In genomic region chr5:150532996-150533395, GRCh38 we compare ENCODE assay signal across 19 cellular contexts. TPM values are rescaled to one million over a fixed set of nuclear protein-coding genes. Genes with fewer than 3 reads are reported as not detected.
DNase-seq lines count a peak whose midpoint lies in the region; ATAC-seq and TF ChIP-seq lines count a peak whose summit lies in the region.
"Had no signal": no experiment of that assay in that cellular context is flagged by ENCODE, and none has a peak within 500 bp of the region (broad histone marks: within the 10 kb centered on the region; RNA-seq: fewer than 3 reads in every experiment).

No MANE protein-coding gene starts in this region.

- DNase-seq in endothelial cell (ENCODE audit: low spot score), result no peak
- DNase-seq in left ventricle myocardium superior, result no peak
- DNase-seq in neural crest cell (ENCODE audit: low read depth, low spot score), result no peak
- no peak for DNase-seq in testis
- no peak for DNase-seq in dermis blood vessel endothelial cell
- DNase-seq in HPDE6-E6E7 (ENCODE audit: extremely low spot score), result no peak
- DNase-seq in AML-193 (lab: John Stamatoyannopoulos, UW), result no peak
- DNase-seq: CD8-positive, alpha-beta T cell; DMS79 treated with DMSO at 0.1 percent for 48 hours; KBM-7; MV-4-11; NCI-H1417 treated with DMSO at 0.1 percent for 48 hours; NCI-H2029; NCI-H2171; NCI-H446 treated with DMSO at 0.1 percent for 48 hours; NCI-H748 treated with DMSO at 0.1 percent for 48 hours had no signal

- H3K36me3 ChIP-seq in testis (ENCODE audit: low read depth, missing control alignments), result no peaks in the 10 kb centered on the region

- ATAC-seq in left ventricle myocardium superior (peak; percentile 71), GM18909 (IDR thresholded peaks at IDR 0.05; ENCODE audit: poor library complexity, unreplicated experiment) (no peak)
- ATAC-seq: CD8-positive, alpha-beta T cell had no signal

- TF ChIP-seq CTCF in endothelial cell (IDR thresholded peaks at IDR 0.05; ENCODE audit: unreplicated experiment) (no peak), neural crest cell (conservative IDR thresholded peaks at IDR 0.05) (no peak), testis (IDR thresholded peaks at IDR 0.05) (no peak)

- H3K27ac Mint-ChIP-seq in endothelial cell (ENCODE audit: unreplicated experiment) (no peak overlapping the region), neural crest cell (ENCODE audit: unreplicated experiment) (peak overlapping the region; percentile 38)
- H3K27ac Mint-ChIP-seq: CD8-positive, alpha-beta T cell had no signal

- WGBS in testis, 2 donors, result 28 to 60% methylated on average over 5 of the region's 5 CpGs

- H3K4me3 ChIP-seq in testis, result no peak overlapping the region
- H3K4me3 ChIP-seq: BLaER1, HAP-1 had no signal

- peak overlapping the region; percentile 72 for H3K4me3 Mint-ChIP-seq in endothelial cell (ENCODE audit: unreplicated experiment)
- no peak overlapping the region for H3K4me3 Mint-ChIP-seq in neural crest cell
- H3K4me3 Mint-ChIP-seq: CD8-positive, alpha-beta T cell had no signal

- peaks cover 60% of the 10 kb centered on the region for H3K4me1 ChIP-seq in testis
- H3K4me1 ChIP-seq: BLaER1 had no signal

- H3K9me3 Mint-ChIP-seq in endothelial cell (ENCODE audit: unreplicated experiment) (no peaks in the 10 kb centered on the region), neural crest cell (no peaks in the 10 kb centered on the region)
- H3K9me3 Mint-ChIP-seq: CD8-positive, alpha-beta T cell had no signal

- no peaks in the 10 kb centered on the region for H3K9me3 ChIP-seq in testis
- H3K9me3 ChIP-seq: BLaER1, HAP-1 had no signal

- no peaks in the 10 kb centered on the region for H3K27me3 ChIP-seq in testis
- H3K27me3 ChIP-seq: BLaER1 had no signal

- peaks cover 11% of the 10 kb centered on the region for H3K27me3 Mint-ChIP-seq in endothelial cell (ENCODE audit: unreplicated experiment)
- H3K27me3 Mint-ChIP-seq in neural crest cell (ENCODE audit: low read depth), result no peaks in the 10 kb centered on the region

- no peak for TF ChIP-seq POLR2A in testis (IDR thresholded peaks at IDR 0.05)

- H3K4me1 Mint-ChIP-seq in endothelial cell (ENCODE audit: unreplicated experiment), result no peaks in the 10 kb centered on the region
- H3K4me1 Mint-ChIP-seq in neural crest cell, result peaks cover 7% of the 10 kb centered on the region

- H3K36me3 Mint-ChIP-seq in endothelial cell (ENCODE audit: low read depth, unreplicated experiment), result peaks cover 46% of the 10 kb centered on the region
- peaks cover 4% of the 10 kb centered on the region for H3K36me3 Mint-ChIP-seq in neural crest cell (ENCODE audit: low read depth)
- H3K36me3 Mint-ChIP-seq: CD8-positive, alpha-beta T cell had no signal

- intact Hi-C loops in left ventricle myocardium superior (cut with micrococcal nuclease) (no loop called here), testis (cut with DNase I; ENCODE audit: low total_unique reads) (no loop called here)

- H3K27ac ChIP-seq in testis, result peak overlapping the region; percentile 69 to 79
- H3K27ac ChIP-seq: BLaER1 had no signal

RNA-seq across cellular contexts. Expression of gene NDST1, which starts 25.1 kb away (rescaled TPM):
- total RNA-seq in endothelial cell (ENCODE audit: unreplicated experiment) (178 TPM), left ventricle myocardium superior (57.9 TPM), neural crest cell (108 and 112 TPM in 2 replicates), testis (100 to 1,000 TPM; 167 to 174 TPM), dermis blood vessel endothelial cell (68.1 and 99.5 TPM in 2 replicates)
- polyA plus RNA-seq in testis (ENCODE audit: insufficient read depth, low read depth, low replicate concordance), result 55.0 TPM
